1 cellular context compared by ENCODE assay signal in the genomic region with DNA sequence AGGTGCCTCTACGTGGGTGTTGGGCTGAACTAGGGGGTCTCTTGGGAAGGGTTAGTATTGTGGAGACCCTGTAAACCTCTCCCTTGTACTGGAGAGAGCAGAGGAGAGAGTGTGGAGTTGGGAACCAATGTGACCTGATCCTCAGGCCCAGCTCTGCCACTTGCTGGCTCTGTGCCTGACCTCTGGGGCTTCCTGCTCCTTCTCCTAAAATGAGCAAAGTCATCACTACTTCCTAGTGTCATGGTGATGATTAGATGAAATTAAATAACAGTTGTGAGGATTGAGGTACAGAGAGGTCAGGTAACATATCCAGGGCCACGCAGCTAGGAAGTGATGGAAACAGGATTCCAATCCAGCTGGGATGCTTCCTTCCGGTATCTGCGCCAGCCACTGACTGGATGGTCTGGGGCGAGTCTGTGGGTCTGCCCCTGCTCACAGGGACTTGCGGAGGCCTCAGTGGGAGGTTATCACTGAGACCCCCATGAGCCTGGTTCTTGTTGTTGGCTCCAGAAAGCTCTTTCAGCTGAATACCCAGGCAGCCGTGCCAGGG.
TF ChIP-seq lines count a peak whose summit lies in the region.

No MANE protein-coding gene starts in this region.

TF ChIP-seq in K562, 482 proteins besides CTCF, POLR2A, EP300 and RAD21 (continues in another document):
- TF ChIP-seq, protein P1, sequence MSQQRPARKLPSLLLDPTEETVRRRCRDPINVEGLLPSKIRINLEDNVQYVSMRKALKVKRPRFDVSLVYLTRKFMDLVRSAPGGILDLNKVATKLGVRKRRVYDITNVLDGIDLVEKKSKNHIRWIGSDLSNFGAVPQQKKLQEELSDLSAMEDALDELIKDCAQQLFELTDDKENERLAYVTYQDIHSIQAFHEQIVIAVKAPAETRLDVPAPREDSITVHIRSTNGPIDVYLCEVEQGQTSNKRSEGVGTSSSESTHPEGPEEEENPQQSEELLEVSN (IDR thresholded peaks at IDR 0.05; ENCODE audit: borderline replicate concordance in 1 of 2, extremely low read depth in 1 of 2, insufficient read depth in 1 of 2, insufficient read length in 1 of 2, low read depth in 1 of 2, low read length in 1 of 2, poor library complexity in 1 of 2, severe bottlenecking in 1 of 2): no peak
- TF ChIP-seq SIRT6 (IDR thresholded peaks at IDR 0.05; ENCODE audit: low read depth, low read length): no peak
- TF ChIP-seq, protein P2, sequence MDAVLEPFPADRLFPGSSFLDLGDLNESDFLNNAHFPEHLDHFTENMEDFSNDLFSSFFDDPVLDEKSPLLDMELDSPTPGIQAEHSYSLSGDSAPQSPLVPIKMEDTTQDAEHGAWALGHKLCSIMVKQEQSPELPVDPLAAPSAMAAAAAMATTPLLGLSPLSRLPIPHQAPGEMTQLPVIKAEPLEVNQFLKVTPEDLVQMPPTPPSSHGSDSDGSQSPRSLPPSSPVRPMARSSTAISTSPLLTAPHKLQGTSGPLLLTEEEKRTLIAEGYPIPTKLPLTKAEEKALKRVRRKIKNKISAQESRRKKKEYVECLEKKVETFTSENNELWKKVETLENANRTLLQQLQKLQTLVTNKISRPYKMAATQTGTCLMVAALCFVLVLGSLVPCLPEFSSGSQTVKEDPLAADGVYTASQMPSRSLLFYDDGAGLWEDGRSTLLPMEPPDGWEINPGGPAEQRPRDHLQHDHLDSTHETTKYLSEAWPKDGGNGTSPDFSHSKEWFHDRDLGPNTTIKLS (IDR thresholded peaks at IDR 0.05; ENCODE audit: borderline replicate concordance, low read depth): no peak
- TF ChIP-seq, protein P3, sequence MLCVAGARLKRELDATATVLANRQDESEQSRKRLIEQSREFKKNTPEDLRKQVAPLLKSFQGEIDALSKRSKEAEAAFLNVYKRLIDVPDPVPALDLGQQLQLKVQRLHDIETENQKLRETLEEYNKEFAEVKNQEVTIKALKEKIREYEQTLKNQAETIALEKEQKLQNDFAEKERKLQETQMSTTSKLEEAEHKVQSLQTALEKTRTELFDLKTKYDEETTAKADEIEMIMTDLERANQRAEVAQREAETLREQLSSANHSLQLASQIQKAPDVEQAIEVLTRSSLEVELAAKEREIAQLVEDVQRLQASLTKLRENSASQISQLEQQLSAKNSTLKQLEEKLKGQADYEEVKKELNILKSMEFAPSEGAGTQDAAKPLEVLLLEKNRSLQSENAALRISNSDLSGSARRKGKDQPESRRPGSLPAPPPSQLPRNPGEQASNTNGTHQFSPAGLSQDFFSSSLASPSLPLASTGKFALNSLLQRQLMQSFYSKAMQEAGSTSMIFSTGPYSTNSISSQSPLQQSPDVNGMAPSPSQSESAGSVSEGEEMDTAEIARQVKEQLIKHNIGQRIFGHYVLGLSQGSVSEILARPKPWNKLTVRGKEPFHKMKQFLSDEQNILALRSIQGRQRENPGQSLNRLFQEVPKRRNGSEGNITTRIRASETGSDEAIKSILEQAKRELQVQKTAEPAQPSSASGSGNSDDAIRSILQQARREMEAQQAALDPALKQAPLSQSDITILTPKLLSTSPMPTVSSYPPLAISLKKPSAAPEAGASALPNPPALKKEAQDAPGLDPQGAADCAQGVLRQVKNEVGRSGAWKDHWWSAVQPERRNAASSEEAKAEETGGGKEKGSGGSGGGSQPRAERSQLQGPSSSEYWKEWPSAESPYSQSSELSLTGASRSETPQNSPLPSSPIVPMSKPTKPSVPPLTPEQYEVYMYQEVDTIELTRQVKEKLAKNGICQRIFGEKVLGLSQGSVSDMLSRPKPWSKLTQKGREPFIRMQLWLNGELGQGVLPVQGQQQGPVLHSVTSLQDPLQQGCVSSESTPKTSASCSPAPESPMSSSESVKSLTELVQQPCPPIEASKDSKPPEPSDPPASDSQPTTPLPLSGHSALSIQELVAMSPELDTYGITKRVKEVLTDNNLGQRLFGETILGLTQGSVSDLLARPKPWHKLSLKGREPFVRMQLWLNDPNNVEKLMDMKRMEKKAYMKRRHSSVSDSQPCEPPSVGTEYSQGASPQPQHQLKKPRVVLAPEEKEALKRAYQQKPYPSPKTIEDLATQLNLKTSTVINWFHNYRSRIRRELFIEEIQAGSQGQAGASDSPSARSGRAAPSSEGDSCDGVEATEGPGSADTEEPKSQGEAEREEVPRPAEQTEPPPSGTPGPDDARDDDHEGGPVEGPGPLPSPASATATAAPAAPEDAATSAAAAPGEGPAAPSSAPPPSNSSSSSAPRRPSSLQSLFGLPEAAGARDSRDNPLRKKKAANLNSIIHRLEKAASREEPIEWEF (CRISPR knock-in tag; IDR thresholded peaks at IDR 0.05): no peak
- no peak for TF ChIP-seq HNRNPUL1 (IDR thresholded peaks at IDR 0.05; ENCODE audit: low read length)
- no peak for TF ChIP-seq ZBTB17 (CRISPR knock-in tag; IDR thresholded peaks at IDR 0.05)
- TF ChIP-seq MTA1 (IDR thresholded peaks at IDR 0.05; ENCODE audit: borderline replicate concordance): no peak
- no peak for TF ChIP-seq TCF7L2 (IDR thresholded peaks at IDR 0.05; ENCODE audit: low read depth, low read length)
- no peak for TF ChIP-seq ZNF586 (CRISPR knock-in tag; conservative IDR thresholded peaks at IDR 0.05)
- no peak for TF ChIP-seq CHCHD3 (CRISPR knock-in tag; IDR thresholded peaks at IDR 0.05)
- no peak for TF ChIP-seq SIN3A (IDR thresholded peaks at IDR 0.05; ENCODE audit: borderline replicate concordance in 2 of 2, control insufficient read depth in 1 of 2, low read depth in 2 of 2, low read length in 2 of 2)
- no peak for TF ChIP-seq CBFA2T3 (IDR thresholded peaks at IDR 0.05)
- TF ChIP-seq SAFB2 (IDR thresholded peaks at IDR 0.05; ENCODE audit: borderline replicate concordance, low read depth, low read length, severe bottlenecking): no peak
- TF ChIP-seq DNMT1 (IDR thresholded peaks at IDR 0.05): no peak
- TF ChIP-seq NFIX (CRISPR knock-in tag; IDR thresholded peaks at IDR 0.05; ENCODE audit: low read depth): no peak
- TF ChIP-seq RFX1 (IDR thresholded peaks at IDR 0.05): peak; percentile 40; the same call in 1 of the 2 replicates
- no peak for TF ChIP-seq YBX1 (IDR thresholded peaks at IDR 0.05)
- TF ChIP-seq, protein P4, sequence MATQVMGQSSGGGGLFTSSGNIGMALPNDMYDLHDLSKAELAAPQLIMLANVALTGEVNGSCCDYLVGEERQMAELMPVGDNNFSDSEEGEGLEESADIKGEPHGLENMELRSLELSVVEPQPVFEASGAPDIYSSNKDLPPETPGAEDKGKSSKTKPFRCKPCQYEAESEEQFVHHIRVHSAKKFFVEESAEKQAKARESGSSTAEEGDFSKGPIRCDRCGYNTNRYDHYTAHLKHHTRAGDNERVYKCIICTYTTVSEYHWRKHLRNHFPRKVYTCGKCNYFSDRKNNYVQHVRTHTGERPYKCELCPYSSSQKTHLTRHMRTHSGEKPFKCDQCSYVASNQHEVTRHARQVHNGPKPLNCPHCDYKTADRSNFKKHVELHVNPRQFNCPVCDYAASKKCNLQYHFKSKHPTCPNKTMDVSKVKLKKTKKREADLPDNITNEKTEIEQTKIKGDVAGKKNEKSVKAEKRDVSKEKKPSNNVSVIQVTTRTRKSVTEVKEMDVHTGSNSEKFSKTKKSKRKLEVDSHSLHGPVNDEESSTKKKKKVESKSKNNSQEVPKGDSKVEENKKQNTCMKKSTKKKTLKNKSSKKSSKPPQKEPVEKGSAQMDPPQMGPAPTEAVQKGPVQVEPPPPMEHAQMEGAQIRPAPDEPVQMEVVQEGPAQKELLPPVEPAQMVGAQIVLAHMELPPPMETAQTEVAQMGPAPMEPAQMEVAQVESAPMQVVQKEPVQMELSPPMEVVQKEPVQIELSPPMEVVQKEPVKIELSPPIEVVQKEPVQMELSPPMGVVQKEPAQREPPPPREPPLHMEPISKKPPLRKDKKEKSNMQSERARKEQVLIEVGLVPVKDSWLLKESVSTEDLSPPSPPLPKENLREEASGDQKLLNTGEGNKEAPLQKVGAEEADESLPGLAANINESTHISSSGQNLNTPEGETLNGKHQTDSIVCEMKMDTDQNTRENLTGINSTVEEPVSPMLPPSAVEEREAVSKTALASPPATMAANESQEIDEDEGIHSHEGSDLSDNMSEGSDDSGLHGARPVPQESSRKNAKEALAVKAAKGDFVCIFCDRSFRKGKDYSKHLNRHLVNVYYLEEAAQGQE (CRISPR knock-in tag; IDR thresholded peaks at IDR 0.05; ENCODE audit: low read depth): no peak
- no peak for TF ChIP-seq RBBP5 (IDR thresholded peaks at IDR 0.05; ENCODE audit: borderline replicate concordance, insufficient read depth, low read length, poor library complexity, severe bottlenecking)
- no peak for TF ChIP-seq E2F3 (CRISPR knock-in tag; IDR thresholded peaks at IDR 0.05)
- TF ChIP-seq, protein P5, sequence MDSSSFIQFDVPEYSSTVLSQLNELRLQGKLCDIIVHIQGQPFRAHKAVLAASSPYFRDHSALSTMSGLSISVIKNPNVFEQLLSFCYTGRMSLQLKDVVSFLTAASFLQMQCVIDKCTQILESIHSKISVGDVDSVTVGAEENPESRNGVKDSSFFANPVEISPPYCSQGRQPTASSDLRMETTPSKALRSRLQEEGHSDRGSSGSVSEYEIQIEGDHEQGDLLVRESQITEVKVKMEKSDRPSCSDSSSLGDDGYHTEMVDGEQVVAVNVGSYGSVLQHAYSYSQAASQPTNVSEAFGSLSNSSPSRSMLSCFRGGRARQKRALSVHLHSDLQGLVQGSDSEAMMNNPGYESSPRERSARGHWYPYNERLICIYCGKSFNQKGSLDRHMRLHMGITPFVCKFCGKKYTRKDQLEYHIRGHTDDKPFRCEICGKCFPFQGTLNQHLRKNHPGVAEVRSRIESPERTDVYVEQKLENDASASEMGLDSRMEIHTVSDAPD (CRISPR knock-in tag; IDR thresholded peaks at IDR 0.05): no peak
- peak; percentile 67 for TF ChIP-seq NFIC (IDR thresholded peaks at IDR 0.05)
- peak; percentile 74 for TF ChIP-seq NFE2 (IDR thresholded peaks at IDR 0.05; ENCODE audit: low read depth)
- TF ChIP-seq ZFP36 (IDR thresholded peaks at IDR 0.05; ENCODE audit: low read depth, low read length, partially characterized antibody): peak; percentile 27
- TF ChIP-seq, protein P6, sequence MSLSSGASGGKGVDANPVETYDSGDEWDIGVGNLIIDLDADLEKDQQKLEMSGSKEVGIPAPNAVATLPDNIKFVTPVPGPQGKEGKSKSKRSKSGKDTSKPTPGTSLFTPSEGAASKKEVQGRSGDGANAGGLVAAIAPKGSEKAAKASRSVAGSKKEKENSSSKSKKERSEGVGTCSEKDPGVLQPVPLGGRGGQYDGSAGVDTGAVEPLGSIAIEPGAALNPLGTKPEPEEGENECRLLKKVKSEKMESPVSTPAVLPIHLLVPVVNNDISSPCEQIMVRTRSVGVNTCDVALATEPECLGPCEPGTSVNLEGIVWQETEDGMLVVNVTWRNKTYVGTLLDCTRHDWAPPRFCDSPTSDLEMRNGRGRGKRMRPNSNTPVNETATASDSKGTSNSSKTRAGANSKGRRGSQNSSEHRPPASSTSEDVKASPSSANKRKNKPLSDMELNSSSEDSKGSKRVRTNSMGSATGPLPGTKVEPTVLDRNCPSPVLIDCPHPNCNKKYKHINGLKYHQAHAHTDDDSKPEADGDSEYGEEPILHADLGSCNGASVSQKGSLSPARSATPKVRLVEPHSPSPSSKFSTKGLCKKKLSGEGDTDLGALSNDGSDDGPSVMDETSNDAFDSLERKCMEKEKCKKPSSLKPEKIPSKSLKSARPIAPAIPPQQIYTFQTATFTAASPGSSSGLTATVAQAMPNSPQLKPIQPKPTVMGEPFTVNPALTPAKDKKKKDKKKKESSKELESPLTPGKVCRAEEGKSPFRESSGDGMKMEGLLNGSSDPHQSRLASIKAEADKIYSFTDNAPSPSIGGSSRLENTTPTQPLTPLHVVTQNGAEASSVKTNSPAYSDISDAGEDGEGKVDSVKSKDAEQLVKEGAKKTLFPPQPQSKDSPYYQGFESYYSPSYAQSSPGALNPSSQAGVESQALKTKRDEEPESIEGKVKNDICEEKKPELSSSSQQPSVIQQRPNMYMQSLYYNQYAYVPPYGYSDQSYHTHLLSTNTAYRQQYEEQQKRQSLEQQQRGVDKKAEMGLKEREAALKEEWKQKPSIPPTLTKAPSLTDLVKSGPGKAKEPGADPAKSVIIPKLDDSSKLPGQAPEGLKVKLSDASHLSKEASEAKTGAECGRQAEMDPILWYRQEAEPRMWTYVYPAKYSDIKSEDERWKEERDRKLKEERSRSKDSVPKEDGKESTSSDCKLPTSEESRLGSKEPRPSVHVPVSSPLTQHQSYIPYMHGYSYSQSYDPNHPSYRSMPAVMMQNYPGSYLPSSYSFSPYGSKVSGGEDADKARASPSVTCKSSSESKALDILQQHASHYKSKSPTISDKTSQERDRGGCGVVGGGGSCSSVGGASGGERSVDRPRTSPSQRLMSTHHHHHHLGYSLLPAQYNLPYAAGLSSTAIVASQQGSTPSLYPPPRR (CRISPR knock-in tag; IDR thresholded peaks at IDR 0.05; ENCODE audit: borderline replicate concordance): no peak
- TF ChIP-seq SNIP1 (IDR thresholded peaks at IDR 0.05; ENCODE audit: low read depth): no peak
- no peak for TF ChIP-seq NCOR1 (IDR thresholded peaks at IDR 0.05)
- TF ChIP-seq, protein P7, sequence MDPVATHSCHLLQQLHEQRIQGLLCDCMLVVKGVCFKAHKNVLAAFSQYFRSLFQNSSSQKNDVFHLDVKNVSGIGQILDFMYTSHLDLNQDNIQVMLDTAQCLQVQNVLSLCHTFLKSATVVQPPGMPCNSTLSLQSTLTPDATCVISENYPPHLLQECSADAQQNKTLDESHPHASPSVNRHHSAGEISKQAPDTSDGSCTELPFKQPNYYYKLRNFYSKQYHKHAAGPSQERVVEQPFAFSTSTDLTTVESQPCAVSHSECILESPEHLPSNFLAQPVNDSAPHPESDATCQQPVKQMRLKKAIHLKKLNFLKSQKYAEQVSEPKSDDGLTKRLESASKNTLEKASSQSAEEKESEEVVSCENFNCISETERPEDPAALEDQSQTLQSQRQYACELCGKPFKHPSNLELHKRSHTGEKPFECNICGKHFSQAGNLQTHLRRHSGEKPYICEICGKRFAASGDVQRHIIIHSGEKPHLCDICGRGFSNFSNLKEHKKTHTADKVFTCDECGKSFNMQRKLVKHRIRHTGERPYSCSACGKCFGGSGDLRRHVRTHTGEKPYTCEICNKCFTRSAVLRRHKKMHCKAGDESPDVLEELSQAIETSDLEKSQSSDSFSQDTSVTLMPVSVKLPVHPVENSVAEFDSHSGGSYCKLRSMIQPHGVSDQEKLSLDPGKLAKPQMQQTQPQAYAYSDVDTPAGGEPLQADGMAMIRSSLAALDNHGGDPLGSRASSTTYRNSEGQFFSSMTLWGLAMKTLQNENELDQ (CRISPR knock-in tag; IDR thresholded peaks at IDR 0.05; ENCODE audit: borderline replicate concordance): no peak
- no peak for TF ChIP-seq POLR2G (IDR thresholded peaks at IDR 0.05; ENCODE audit: low read depth, low read length)
- TF ChIP-seq, protein P8, sequence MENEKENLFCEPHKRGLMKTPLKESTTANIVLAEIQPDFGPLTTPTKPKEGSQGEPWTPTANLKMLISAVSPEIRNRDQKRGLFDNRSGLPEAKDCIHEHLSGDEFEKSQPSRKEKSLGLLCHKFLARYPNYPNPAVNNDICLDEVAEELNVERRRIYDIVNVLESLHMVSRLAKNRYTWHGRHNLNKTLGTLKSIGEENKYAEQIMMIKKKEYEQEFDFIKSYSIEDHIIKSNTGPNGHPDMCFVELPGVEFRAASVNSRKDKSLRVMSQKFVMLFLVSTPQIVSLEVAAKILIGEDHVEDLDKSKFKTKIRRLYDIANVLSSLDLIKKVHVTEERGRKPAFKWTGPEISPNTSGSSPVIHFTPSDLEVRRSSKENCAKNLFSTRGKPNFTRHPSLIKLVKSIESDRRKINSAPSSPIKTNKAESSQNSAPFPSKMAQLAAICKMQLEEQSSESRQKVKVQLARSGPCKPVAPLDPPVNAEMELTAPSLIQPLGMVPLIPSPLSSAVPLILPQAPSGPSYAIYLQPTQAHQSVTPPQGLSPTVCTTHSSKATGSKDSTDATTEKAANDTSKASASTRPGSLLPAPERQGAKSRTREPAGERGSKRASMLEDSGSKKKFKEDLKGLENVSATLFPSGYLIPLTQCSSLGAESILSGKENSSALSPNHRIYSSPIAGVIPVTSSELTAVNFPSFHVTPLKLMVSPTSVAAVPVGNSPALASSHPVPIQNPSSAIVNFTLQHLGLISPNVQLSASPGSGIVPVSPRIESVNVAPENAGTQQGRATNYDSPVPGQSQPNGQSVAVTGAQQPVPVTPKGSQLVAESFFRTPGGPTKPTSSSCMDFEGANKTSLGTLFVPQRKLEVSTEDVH (IDR thresholded peaks at IDR 0.05; ENCODE audit: low read depth, partially characterized antibody): no peak
- no peak for TF ChIP-seq FOXA3 (CRISPR knock-in tag; conservative IDR thresholded peaks at IDR 0.05 in 1 of 2, IDR thresholded peaks at IDR 0.05 in 1 of 2)
